27 cellular contexts compared by ENCODE assay signal in the genomic region with DNA sequence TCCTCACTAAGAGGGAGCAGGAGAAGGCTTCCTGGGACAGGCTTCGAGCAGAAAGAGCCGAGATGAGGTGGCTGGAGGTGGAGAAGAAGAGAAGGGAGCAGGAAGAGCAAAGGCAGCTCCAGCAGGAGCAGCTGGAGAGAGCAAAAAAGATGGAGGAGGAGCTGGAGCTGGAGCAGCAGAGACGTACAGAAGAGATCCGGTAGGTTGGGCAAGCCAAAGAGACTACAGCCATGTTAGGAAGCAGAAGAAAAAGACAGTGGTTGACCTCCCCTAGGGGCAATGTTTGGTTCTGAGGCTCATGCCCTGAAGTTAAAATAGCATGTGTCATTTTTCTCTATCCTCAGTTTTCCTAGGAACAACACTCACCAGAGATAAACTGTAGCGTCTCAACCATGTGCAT.
"Had no signal": no experiment of that assay in that cellular context is flagged by ENCODE, and none has a peak within 500 bp of the region (broad histone marks: within the 10 kb centered on the region; RNA-seq: fewer than 3 reads in every experiment).

No MANE protein-coding gene starts in this region.

- H3K9me3 Mint-ChIP-seq: immature natural killer cell; naive thymus-derived CD8-positive, alpha-beta T cell; stimulated activated effector memory CD8-positive, alpha-beta T cell treated with anti-CD3 and anti-CD28 coated beads, Interleukin-12 subunit alpha, Interleukin-12 subunit beta, amount 100 ng/mL, for 72 hours; stimulated activated naive CD8-positive, alpha-beta T cell treated with anti-CD3 and anti-CD28 coated beads, Interleukin-15, Interleukin-2, amounts not matched to agents 100 ng/mL and 50 ng/mL, for 24 hours; type B pancreatic cell had no signal

- H3K4me3 Mint-ChIP-seq: immature natural killer cell; naive thymus-derived CD8-positive, alpha-beta T cell; stimulated activated effector memory CD8-positive, alpha-beta T cell treated with anti-CD3 and anti-CD28 coated beads, Interleukin-12 subunit alpha, Interleukin-12 subunit beta, amount 100 ng/mL, for 72 hours; stimulated activated naive CD8-positive, alpha-beta T cell treated with anti-CD3 and anti-CD28 coated beads, Interleukin-15, Interleukin-2, amounts not matched to agents 100 ng/mL and 50 ng/mL, for 24 hours; type B pancreatic cell had no signal

- H3K27me3 Mint-ChIP-seq: type B pancreatic cell had no signal

- H3K4me1 ChIP-seq: left lung, lower lobe of right lung, pancreas, prostate gland, sigmoid colon, spleen, suprapubic skin, tibial nerve, uterus had no signal

- H3K9me3 ChIP-seq: left lung, lower lobe of right lung, pancreas, prostate gland, sigmoid colon, spleen, suprapubic skin, thoracic aorta, tibial nerve, uterus had no signal

- ATAC-seq: left colon; left lung; lower lobe of right lung; naive thymus-derived CD8-positive, alpha-beta T cell; pancreas; right cardiac atrium; stimulated activated effector memory CD8-positive, alpha-beta T cell treated with anti-CD3 and anti-CD28 coated beads, Interleukin-12 subunit alpha, Interleukin-12 subunit beta, amount 100 ng/mL, for 72 hours had no signal

- H3K27ac ChIP-seq: left lung, lower lobe of right lung, pancreas, prostate gland, sigmoid colon, spleen, suprapubic skin, thoracic aorta, tibial nerve, uterus had no signal

- H3K4me1 Mint-ChIP-seq: immature natural killer cell; stimulated activated effector memory CD8-positive, alpha-beta T cell treated with anti-CD3 and anti-CD28 coated beads, Interleukin-12 subunit alpha, Interleukin-12 subunit beta, amount 100 ng/mL, for 72 hours had no signal

- H3K27ac Mint-ChIP-seq: immature natural killer cell; stimulated activated effector memory CD8-positive, alpha-beta T cell treated with anti-CD3 and anti-CD28 coated beads, Interleukin-12 subunit alpha, Interleukin-12 subunit beta, amount 100 ng/mL, for 72 hours; stimulated activated naive CD8-positive, alpha-beta T cell treated with anti-CD3 and anti-CD28 coated beads, Interleukin-15, Interleukin-2, amounts not matched to agents 100 ng/mL and 50 ng/mL, for 24 hours; type B pancreatic cell had no signal

- H3K36me3 Mint-ChIP-seq: immature natural killer cell; stimulated activated effector memory CD8-positive, alpha-beta T cell treated with anti-CD3 and anti-CD28 coated beads, Interleukin-12 subunit alpha, Interleukin-12 subunit beta, amount 100 ng/mL, for 72 hours; type B pancreatic cell had no signal

- DNase-seq: hypothalamus; immature natural killer cell; kidney; left colon; left lung; lower lobe of right lung; mammary epithelial cell; mesenchymal stem cell; naive thymus-derived CD8-positive, alpha-beta T cell; nucleus accumbens; pancreas; posterior cingulate gyrus; retina; right cardiac atrium; sigmoid colon; small intestine; spleen; stimulated activated CD4-positive, alpha-beta T cell treated with anti-CD3 and anti-CD28 coated beads, Interleukin-4, amount 100 ng/mL, for 24 hours; stimulated activated naive CD4-positive, alpha-beta T cell; uterus had no signal

- H3K36me3 ChIP-seq: left lung, lower lobe of right lung, pancreas, prostate gland, sigmoid colon, spleen, suprapubic skin, thoracic aorta, tibial nerve, uterus had no signal

- H3K4me3 ChIP-seq: left lung, lower lobe of right lung, pancreas, prostate gland, sigmoid colon, spleen, suprapubic skin, thoracic aorta, tibial nerve, uterus had no signal

- H3K27me3 ChIP-seq: left lung, pancreas, sigmoid colon, suprapubic skin, tibial nerve, uterus had no signal
